10 cellular contexts compared by ENCODE assay signal in the genomic region with DNA sequence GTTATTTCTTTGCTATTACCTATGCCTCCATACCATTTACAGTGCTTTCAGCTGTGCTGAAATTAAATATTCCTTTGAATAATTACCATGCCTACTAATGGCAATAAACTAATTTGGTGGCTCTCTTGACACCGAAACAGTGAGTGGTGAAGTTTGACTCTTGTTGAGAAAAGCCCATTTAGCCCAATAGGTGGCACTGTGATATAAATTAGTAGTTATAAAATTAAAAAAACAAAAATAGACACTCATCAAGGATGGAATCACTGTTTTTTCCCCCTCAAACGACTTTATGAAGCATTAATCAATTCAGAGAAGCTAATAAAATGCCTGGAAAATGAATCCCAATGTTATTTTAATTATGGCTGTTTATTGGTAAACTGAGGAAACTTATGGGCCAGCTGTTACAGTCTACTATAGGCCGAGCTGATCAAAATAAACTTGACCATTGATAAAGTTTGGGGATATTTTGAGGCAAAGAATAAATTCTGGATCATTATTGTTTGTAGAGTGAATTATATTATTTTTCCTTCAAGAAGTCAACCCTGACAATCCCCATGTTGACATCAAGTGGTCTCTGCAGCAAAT.
A peak's percentile ranks its signal among the peaks of the same experiment; 100 is the strongest.
DNase-seq lines count a peak whose midpoint lies in the region; ATAC-seq, FAIRE-seq and TF ChIP-seq lines count a peak whose summit lies in the region.
"Had no signal": no experiment of that assay in that cellular context is flagged by ENCODE, and none has a peak within 500 bp of the region (broad histone marks: within the 10 kb centered on the region; RNA-seq: fewer than 3 reads in every experiment).

No MANE protein-coding gene starts in this region.

- H3K36me3 Mint-ChIP-seq in activated T-helper 2 cell treated with anti-CD3 and anti-CD28 coated beads, Interferon-gamma antibody, Interleukin-2, Interleukin-4, amounts not matched to agents 10 μg/mL and 5 μg/mL and 100 μg/mL, durations not matched to agents 14 hours and 24 hours and 36 hours (ENCODE audit: low read depth) = no peaks in the 10 kb centered on the region

- no peaks in the 10 kb centered on the region for H3K4me1 Mint-ChIP-seq in activated T-helper 2 cell treated with anti-CD3 and anti-CD28 coated beads, Interferon-gamma antibody, Interleukin-2, Interleukin-4, amounts not matched to agents 10 μg/mL and 5 μg/mL and 100 μg/mL, durations not matched to agents 14 hours and 24 hours and 36 hours (ENCODE audit: low read depth)
- H3K4me1 Mint-ChIP-seq: activated B cell treated with CpG ODN at 0.5 μM for 24 hours had no signal

- no peak overlapping the region for H3K4me3 Mint-ChIP-seq in activated T-helper 2 cell treated with anti-CD3 and anti-CD28 coated beads, Interferon-gamma antibody, Interleukin-2, Interleukin-4, amounts not matched to agents 10 μg/mL and 5 μg/mL and 100 μg/mL, durations not matched to agents 14 hours and 24 hours and 36 hours (ENCODE audit: low read depth)
- H3K4me3 Mint-ChIP-seq: activated B cell treated with CpG ODN at 0.5 μM for 24 hours had no signal

- no peak overlapping the region for H3K27ac Mint-ChIP-seq in activated T-helper 2 cell treated with anti-CD3 and anti-CD28 coated beads, Interferon-gamma antibody, Interleukin-2, Interleukin-4, amounts not matched to agents 10 μg/mL and 5 μg/mL and 100 μg/mL, durations not matched to agents 14 hours and 24 hours and 36 hours
- H3K27ac Mint-ChIP-seq: activated B cell treated with CpG ODN at 0.5 μM for 24 hours had no signal

- peaks cover 3% of the 10 kb centered on the region for H3K27me3 Mint-ChIP-seq in activated T-helper 2 cell treated with anti-CD3 and anti-CD28 coated beads, Interferon-gamma antibody, Interleukin-2, Interleukin-4, amounts not matched to agents 10 μg/mL and 5 μg/mL and 100 μg/mL, durations not matched to agents 14 hours and 24 hours and 36 hours (ENCODE audit: low read depth)

- no peak for ATAC-seq in GM21786 (IDR thresholded peaks at IDR 0.05; ENCODE audit: unreplicated experiment)

- peak; percentile 3 for DNase-seq in SKM-1 (lab: John Stamatoyannopoulos, UW; ENCODE audit: unreplicated experiment)
- no peak for DNase-seq in SKM-1 treated with dmso at 0.1 percent for 144 hours (lab: John Stamatoyannopoulos, UW; ENCODE audit: unreplicated experiment)
- peak; percentile 7 for DNase-seq in NCI-H82 treated with DMSO at 0.1 percent for 48 hours (lab: John Stamatoyannopoulos, UW; ENCODE audit: unreplicated experiment)
- DNase-seq in fibroblast of gingiva (ENCODE audit: low read depth) = peak; percentile 2
- DNase-seq in superior temporal gyrus (ENCODE audit: extremely low spot score) = peak; percentile 49
- DNase-seq in activated T-helper 2 cell treated with anti-CD3 and anti-CD28 coated beads, Interferon-gamma antibody, Interleukin-2, Interleukin-4, amounts not matched to agents 10 μg/mL and 5 μg/mL and 100 μg/mL, durations not matched to agents 14 hours and 24 hours and 36 hours (ENCODE audit: low spot score) = no peak
- no peak for DNase-seq in H54 (ENCODE audit: insufficient read length, low spot score)
- DNase-seq: activated B cell treated with CpG ODN at 0.5 μM for 24 hours; stimulated activated CD8-positive, alpha-beta memory T cell treated with anti-CD3 and anti-CD28 coated beads, Interleukin-4, amount 100 ng/mL, for 48 hours had no signal

- intact Hi-C loops in activated T-helper 2 cell treated with anti-CD3 and anti-CD28 coated beads, Interferon-gamma antibody, Interleukin-2, Interleukin-4, amounts not matched to agents 10 μg/mL and 5 μg/mL and 100 μg/mL, durations not matched to agents 14 hours and 24 hours and 36 hours (cut with micrococcal nuclease) = no loop called here

- H3K9me3 Mint-ChIP-seq in activated T-helper 2 cell treated with anti-CD3 and anti-CD28 coated beads, Interferon-gamma antibody, Interleukin-2, Interleukin-4, amounts not matched to agents 10 μg/mL and 5 μg/mL and 100 μg/mL, durations not matched to agents 14 hours and 24 hours and 36 hours = no peaks in the 10 kb centered on the region
- H3K9me3 Mint-ChIP-seq: activated B cell treated with CpG ODN at 0.5 μM for 24 hours had no signal

- no peak for FAIRE-seq in H54 (lab: Jason Lieb, UNC)

- TF ChIP-seq POLR2A in H54 (IDR thresholded peaks at IDR 0.05; ENCODE audit: low read depth, low read length) = no peak

Comparison
In these comparisons a context has a peak if more than half of its experiments do, and no peak if none do; other contexts are left out.
1. DNase-seq: peak in SKM-1 (single experiment), NCI-H82 treated with DMSO at 0.1 percent for 48 hours (single experiment), fibroblast of gingiva (single experiment) and superior temporal gyrus (single experiment); none in SKM-1 treated with dmso at 0.1 percent for 144 hours (single experiment), activated T-helper 2 cell treated with anti-CD3 and anti-CD28 coated beads, Interferon-gamma antibody, Interleukin-2, Interleukin-4, amounts not matched to agents 10 μg/mL and 5 μg/mL and 100 μg/mL, durations not matched to agents 14 hours and 24 hours and 36 hours (single experiment) and H54 (single experiment).